1 cellular context compared by ENCODE assay signal in genomic region chr11:35683728-35684339, GRCh38.
TF ChIP-seq lines count a peak whose summit lies in the region.

No MANE protein-coding gene starts in this region.

TF ChIP-seq in HepG2, 621 proteins besides CTCF, POLR2A, EP300 and RAD21:
- TF ChIP-seq, protein P1, sequence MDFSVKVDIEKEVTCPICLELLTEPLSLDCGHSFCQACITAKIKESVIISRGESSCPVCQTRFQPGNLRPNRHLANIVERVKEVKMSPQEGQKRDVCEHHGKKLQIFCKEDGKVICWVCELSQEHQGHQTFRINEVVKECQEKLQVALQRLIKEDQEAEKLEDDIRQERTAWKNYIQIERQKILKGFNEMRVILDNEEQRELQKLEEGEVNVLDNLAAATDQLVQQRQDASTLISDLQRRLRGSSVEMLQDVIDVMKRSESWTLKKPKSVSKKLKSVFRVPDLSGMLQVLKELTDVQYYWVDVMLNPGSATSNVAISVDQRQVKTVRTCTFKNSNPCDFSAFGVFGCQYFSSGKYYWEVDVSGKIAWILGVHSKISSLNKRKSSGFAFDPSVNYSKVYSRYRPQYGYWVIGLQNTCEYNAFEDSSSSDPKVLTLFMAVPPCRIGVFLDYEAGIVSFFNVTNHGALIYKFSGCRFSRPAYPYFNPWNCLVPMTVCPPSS (IDR thresholded peaks at IDR 0.05): no peak
- TF ChIP-seq ZNF251 (CRISPR knock-in tag; IDR thresholded peaks at IDR 0.05) (no peak), ATF6 (CRISPR knock-in tag; conservative IDR thresholded peaks at IDR 0.05) (no peak), NFKB2 (CRISPR knock-in tag; IDR thresholded peaks at IDR 0.05; ENCODE audit: borderline replicate concordance) (no peak), ZFP36 (IDR thresholded peaks at IDR 0.05; ENCODE audit: borderline replicate concordance, low read depth, low read length, partially characterized antibody) (no peak), DDIT3 (CRISPR knock-in tag; IDR thresholded peaks at IDR 0.05) (no peak), ZNF644 (CRISPR knock-in tag; IDR thresholded peaks at IDR 0.05; ENCODE audit: low read depth) (no peak), ZFY (CRISPR knock-in tag; IDR thresholded peaks at IDR 0.05) (no peak), ZNF441 (CRISPR knock-in tag; IDR thresholded peaks at IDR 0.05; ENCODE audit: borderline replicate concordance) (no peak)
